1 cellular context compared by ENCODE assay signal in the genomic region with DNA sequence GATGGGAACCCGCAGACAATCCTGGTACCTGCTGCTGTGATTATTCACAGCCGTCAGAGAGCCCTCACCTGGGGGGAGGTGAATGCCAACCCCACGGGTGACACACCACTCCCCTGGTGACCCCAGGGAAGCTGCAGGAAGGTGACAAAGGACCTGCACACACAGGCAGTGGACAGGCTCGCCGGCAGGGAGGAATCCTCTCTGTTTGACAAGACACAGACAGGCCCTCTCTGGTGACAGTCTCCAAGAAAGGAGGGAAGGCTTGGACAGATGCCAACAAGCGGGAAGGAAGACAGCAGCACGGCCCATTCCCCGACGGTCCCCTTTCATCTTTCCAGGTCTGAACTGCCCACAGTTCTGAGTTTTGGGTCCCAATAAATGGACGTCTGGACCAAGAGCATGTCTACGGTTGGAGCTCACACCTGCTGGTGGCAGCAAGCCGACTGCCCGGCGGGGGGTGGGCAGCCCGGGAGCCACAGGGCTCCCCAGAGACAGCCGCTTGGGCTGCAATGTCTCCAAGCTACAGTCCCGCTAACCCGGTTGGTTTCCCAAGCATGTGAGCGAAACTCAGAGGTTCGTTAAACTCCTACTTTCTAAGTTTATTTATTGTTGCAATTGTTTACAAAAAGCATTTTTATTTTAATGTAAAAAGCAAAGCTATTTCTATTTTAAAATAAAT.
TF ChIP-seq lines count a peak whose summit lies in the region.

No MANE protein-coding gene starts in this region.

TF ChIP-seq in GM12878, 131 proteins besides CTCF, POLR2A, EP300 and RAD21 (continued from another document):
- TF ChIP-seq BHLHE40 (IDR thresholded peaks at IDR 0.05; ENCODE audit: borderline replicate concordance in 1 of 2, low read depth in 2 of 2, low read length in 1 of 2) (no peak), MEF2B (IDR thresholded peaks at IDR 0.05; ENCODE audit: partially characterized antibody, poor library complexity, severe bottlenecking) (peak; percentile 87)
